Comparison of ENCODE assay signal across 1 cellular context in genomic region chr17:40130352-40131042, GRCh38.
TF ChIP-seq lines count a peak whose summit lies in the region.

No MANE protein-coding gene starts in this region.

TF ChIP-seq in IMR-90, 13 proteins besides CTCF, POLR2A, EP300 and RAD21:
- TF ChIP-seq RCOR1 (IDR thresholded peaks at IDR 0.05; ENCODE audit: insufficient replicate concordance, low read length), result no peak
- no peak for TF ChIP-seq MXI1 (IDR thresholded peaks at IDR 0.05; ENCODE audit: borderline replicate concordance, low read depth, low read length)
